ENCODE assay signal across 1 cellular context in genomic region chr21:29218749-29219148, GRCh38.
TF ChIP-seq lines count a peak whose summit lies in the region.

No MANE protein-coding gene starts in this region.

TF ChIP-seq in H1, 55 proteins besides CTCF, POLR2A, EP300 and RAD21 (continued from another document):
- no peak for TF ChIP-seq CHD7 (IDR thresholded peaks at IDR 0.05; ENCODE audit: insufficient replicate concordance, low read length)
- TF ChIP-seq SUZ12 (IDR thresholded peaks at IDR 0.05; ENCODE audit: low read length), result no peak
- TF ChIP-seq SIX5 (IDR thresholded peaks at IDR 0.05; ENCODE audit: low read depth, low read length), result no peak
- no peak for TF ChIP-seq CEBPB (IDR thresholded peaks at IDR 0.05; ENCODE audit: low read depth, low read length)
- no peak for TF ChIP-seq SIRT6 (IDR thresholded peaks at IDR 0.05; ENCODE audit: low read length)
- TF ChIP-seq POLR2AphosphoS5 (IDR thresholded peaks at IDR 0.05; ENCODE audit: low read depth, low read length), result no peak
- TF ChIP-seq SP2 (IDR thresholded peaks at IDR 0.05; ENCODE audit: low read length), result no peak
TF ChIP-seq in H1: peak in this region for 0.
